Comparison of ENCODE assay signal across 33 cellular contexts in genomic region chr10:80568306-80568705, GRCh38. TPM values are rescaled to one million over a fixed set of nuclear protein-coding genes. Genes with fewer than 3 reads are reported as not detected.
"Had no signal": no experiment of that assay in that cellular context is flagged by ENCODE, and none has a peak within 500 bp of the region (broad histone marks: within the 10 kb centered on the region; RNA-seq: fewer than 3 reads in every experiment).

No MANE protein-coding gene starts in this region.

- H3K36me3 Mint-ChIP-seq: activated naive CD4-positive, alpha-beta T cell treated with anti-CD3 and anti-CD28 coated beads, Interleukin-2, amount 10 ng/mL, durations not matched to agents 7 days and 5 days; activated naive CD8-positive, alpha-beta T cell treated with anti-CD3 and anti-CD28 coated beads, Interleukin-2, amount 10 ng/mL, durations not matched to agents 7 days and 5 days; brain; stimulated activated effector memory CD8-positive, alpha-beta T cell treated with anti-CD3 and anti-CD28 coated beads, Interleukin-12 subunit alpha, Interleukin-12 subunit beta, amount 100 ng/mL, for 72 hours had no signal

- H3K4me3 ChIP-seq: ascending aorta, esophagus squamous epithelium, gastrocnemius medialis, sigmoid colon, thoracic aorta, uterus had no signal

- H3K27ac ChIP-seq: ascending aorta, esophagus squamous epithelium, gastrocnemius medialis, sigmoid colon, thoracic aorta, uterus, WERI-Rb-1 had no signal

- FAIRE-seq: keratinocyte, small intestine had no signal

- H3K27me3 ChIP-seq: ascending aorta, gastrocnemius medialis, sigmoid colon, uterus had no signal

- H3K9me3 ChIP-seq: ascending aorta, esophagus squamous epithelium, gastrocnemius medialis, sigmoid colon, thoracic aorta, uterus had no signal

- ATAC-seq: activated CD4-positive, CD25-positive, alpha-beta regulatory T cell treated with anti-CD3 and anti-CD28 coated beads, Interleukin-2, amount 50 U/mL, for 24 hours; gastrocnemius medialis; left colon; naive thymus-derived CD8-positive, alpha-beta T cell; stimulated activated effector memory CD8-positive, alpha-beta T cell treated with anti-CD3 and anti-CD28 coated beads, Interleukin-12 subunit alpha, Interleukin-12 subunit beta, amount 100 ng/mL, for 72 hours had no signal

- H3K27me3 Mint-ChIP-seq: activated naive CD8-positive, alpha-beta T cell treated with anti-CD3 and anti-CD28 coated beads, Interleukin-2, amount 10 ng/mL, durations not matched to agents 7 days and 5 days; brain had no signal

- H3K36me3 ChIP-seq: ascending aorta, esophagus squamous epithelium, gastrocnemius medialis, sigmoid colon, thoracic aorta, uterus, WERI-Rb-1 had no signal

- H3K4me3 Mint-ChIP-seq: activated naive CD4-positive, alpha-beta T cell treated with anti-CD3 and anti-CD28 coated beads, Interleukin-2, amount 10 ng/mL, durations not matched to agents 7 days and 5 days; activated naive CD8-positive, alpha-beta T cell treated with anti-CD3 and anti-CD28 coated beads, Interleukin-2, amount 10 ng/mL, durations not matched to agents 7 days and 5 days; activated T-cell treated with anti-CD3 and anti-CD28 coated beads, Interleukin-2, amount 50 U/mL, for 24 hours; brain; dendritic cell treated with granulocyte-macrophage colony-stimulating factor and Interleukin-4, amounts not matched to agents 40 ng/mL and 50 ng/mL, for 4 days; naive thymus-derived CD8-positive, alpha-beta T cell; neural crest cell; stimulated activated effector memory CD8-positive, alpha-beta T cell treated with anti-CD3 and anti-CD28 coated beads, Interleukin-12 subunit alpha, Interleukin-12 subunit beta, amount 100 ng/mL, for 72 hours; stimulated activated naive CD8-positive, alpha-beta T cell treated with anti-CD3 and anti-CD28 coated beads, Interleukin-15, Interleukin-2, amounts not matched to agents 100 ng/mL and 50 ng/mL, for 24 hours; T-helper 1 cell treated with Interleukin-12 subunit alpha and Interleukin-12 subunit beta and Interleukin-4 antibody, amounts not matched to agents 30 μg/mL and 1 μg/mL, for 36 hours had no signal

- H3K27ac Mint-ChIP-seq: activated naive CD4-positive, alpha-beta T cell treated with anti-CD3 and anti-CD28 coated beads, Interleukin-2, amount 10 ng/mL, durations not matched to agents 7 days and 5 days; activated naive CD8-positive, alpha-beta T cell treated with anti-CD3 and anti-CD28 coated beads, Interleukin-2, amount 10 ng/mL, durations not matched to agents 7 days and 5 days; activated T-cell treated with anti-CD3 and anti-CD28 coated beads, Interleukin-2, amount 50 U/mL, for 24 hours; dendritic cell treated with granulocyte-macrophage colony-stimulating factor and Interleukin-4, amounts not matched to agents 40 ng/mL and 50 ng/mL, for 4 days; progenitor cell of endocrine pancreas; stimulated activated effector memory CD8-positive, alpha-beta T cell treated with anti-CD3 and anti-CD28 coated beads, Interleukin-12 subunit alpha, Interleukin-12 subunit beta, amount 100 ng/mL, for 72 hours; stimulated activated naive CD8-positive, alpha-beta T cell treated with anti-CD3 and anti-CD28 coated beads, Interleukin-15, Interleukin-2, amounts not matched to agents 100 ng/mL and 50 ng/mL, for 24 hours; T-helper 1 cell treated with Interleukin-12 subunit alpha and Interleukin-12 subunit beta and Interleukin-4 antibody, amounts not matched to agents 30 μg/mL and 1 μg/mL, for 36 hours had no signal

- H3K4me1 Mint-ChIP-seq: activated naive CD4-positive, alpha-beta T cell treated with anti-CD3 and anti-CD28 coated beads, Interleukin-2, amount 10 ng/mL, durations not matched to agents 7 days and 5 days; activated naive CD8-positive, alpha-beta T cell treated with anti-CD3 and anti-CD28 coated beads, Interleukin-2, amount 10 ng/mL, durations not matched to agents 7 days and 5 days; naive thymus-derived CD8-positive, alpha-beta T cell; neural crest cell; stimulated activated effector memory CD8-positive, alpha-beta T cell treated with anti-CD3 and anti-CD28 coated beads, Interleukin-12 subunit alpha, Interleukin-12 subunit beta, amount 100 ng/mL, for 72 hours had no signal

- H3K4me1 ChIP-seq: ascending aorta, esophagus squamous epithelium, gastrocnemius medialis, sigmoid colon, uterus had no signal

- H3K9me3 Mint-ChIP-seq: activated naive CD4-positive, alpha-beta T cell treated with anti-CD3 and anti-CD28 coated beads, Interleukin-2, amount 10 ng/mL, durations not matched to agents 7 days and 5 days; activated naive CD8-positive, alpha-beta T cell treated with anti-CD3 and anti-CD28 coated beads, Interleukin-2, amount 10 ng/mL, durations not matched to agents 7 days and 5 days; activated T-cell treated with anti-CD3 and anti-CD28 coated beads, Interleukin-2, amount 50 U/mL, for 24 hours; dendritic cell treated with granulocyte-macrophage colony-stimulating factor and Interleukin-4, amounts not matched to agents 40 ng/mL and 50 ng/mL, for 4 days; naive thymus-derived CD8-positive, alpha-beta T cell; stimulated activated effector memory CD8-positive, alpha-beta T cell treated with anti-CD3 and anti-CD28 coated beads, Interleukin-12 subunit alpha, Interleukin-12 subunit beta, amount 100 ng/mL, for 72 hours; stimulated activated naive CD8-positive, alpha-beta T cell treated with anti-CD3 and anti-CD28 coated beads, Interleukin-15, Interleukin-2, amounts not matched to agents 100 ng/mL and 50 ng/mL, for 24 hours; T-helper 1 cell treated with Interleukin-12 subunit alpha and Interleukin-12 subunit beta and Interleukin-4 antibody, amounts not matched to agents 30 μg/mL and 1 μg/mL, for 36 hours had no signal

- DNase-seq: activated CD4-positive, alpha-beta T cell treated with anti-CD3 and anti-CD28 coated beads for 48 hours; activated CD4-positive, alpha-beta T cell treated with anti-CD3 and anti-CD28 coated beads, Interleukin-2, amount 50 U/mL, for 48 hours; activated CD8-positive, alpha-beta memory T cell treated with anti-CD3 and anti-CD28 coated beads, Interleukin-2, amount 50 U/mL, for 48 hours; activated gamma-delta T cell; activated naive CD4-positive, alpha-beta T cell treated with anti-CD3 and anti-CD28 coated beads, Interleukin-2, amount 10 ng/mL, durations not matched to agents 7 days and 5 days; activated naive CD8-positive, alpha-beta T cell treated with anti-CD3 and anti-CD28 coated beads, Interleukin-2, amount 10 ng/mL, durations not matched to agents 7 days and 5 days; activated T-cell treated with anti-CD3 and anti-CD28 coated beads, Interleukin-2, amount 50 U/mL, for 24 hours; caudate nucleus; esophagus squamous epithelium; gastrocnemius medialis; glutamatergic neuron; left colon; midbrain; naive thymus-derived CD8-positive, alpha-beta T cell; sigmoid colon; small intestine; stimulated activated CD4-positive, alpha-beta T cell treated with anti-CD3 and anti-CD28 coated beads, Interleukin-4, amount 100 ng/mL, for 24 hours; SW 1271; T-helper 9 cell; trophoblast cell; uterus; WERI-Rb-1 had no signal

RNA-seq across cellular contexts. Expression of gene SH2D4B, which starts 30.6 kb away (rescaled TPM):
- total RNA-seq: ascending aorta, gastrocnemius medialis, left colon had no signal
